ENCODE assay signal across 25 cellular contexts in genomic region chr3:89622063-89622700, GRCh38.
"Had no signal": no experiment of that assay in that cellular context is flagged by ENCODE, and none has a peak within 500 bp of the region (broad histone marks: within the 10 kb centered on the region; RNA-seq: fewer than 3 reads in every experiment).

No MANE protein-coding gene starts in this region.

- H3K27me3 ChIP-seq: MG63, SJSA1 had no signal

- H3K9me3 ChIP-seq: MG63, SJSA1 had no signal

- H3K36me3 ChIP-seq: MG63, SJSA1 had no signal

- H3K27ac ChIP-seq: RWPE1, SJSA1, SK-N-MC had no signal

- ATAC-seq: HepG2, Panc1, PC-3 had no signal

- H3K4me1 ChIP-seq: SJSA1 had no signal

- H3K4me3 ChIP-seq: MG63, SJSA1, SK-N-MC had no signal

- DNase-seq: IMR-90; Karpas-422; KG1; MG63; NCI-H1092; NCI-H1105 treated with DMSO at 0.1 percent for 48 hours; NCI-H1417 treated with DMSO at 0.1 percent for 48 hours; NCI-H146; NCI-H1694 treated with DMSO at 0.1 percent for 48 hours; NCI-H1930; NCI-H2081; NCI-H2107; NCI-H2227 treated with DMSO at 0.1 percent for 48 hours; NCI-H510A; NCI-H524 treated with DMSO at 0.1 percent for 48 hours; NCI-H69; NCI-H774; NK-92 treated with Interleukin-12 subunit alpha and Interleukin-12 subunit beta, amount 100 ng/mL, for 24 hours; PC-3; SIG-M5 had no signal
